Comparison of ENCODE assay signal across 25 cellular contexts in genomic region chr1:194818674-194819073, GRCh38.
"Had no signal": no experiment of that assay in that cellular context is flagged by ENCODE, and none has a peak within 500 bp of the region (broad histone marks: within the 10 kb centered on the region; RNA-seq: fewer than 3 reads in every experiment).

No MANE protein-coding gene starts in this region.

- H3K36me3 ChIP-seq: esophagus muscularis mucosa, gastroesophageal sphincter, heart left ventricle, left lung, neutrophil, pancreas, right lobe of liver, stomach, thyroid gland had no signal

- H3K4me3 ChIP-seq: coronary artery, esophagus muscularis mucosa, gastroesophageal sphincter, heart left ventricle, hepatocyte, left lung, mucosa of descending colon, pancreas, right lobe of liver, stomach, thyroid gland had no signal

- H3K27ac ChIP-seq: coronary artery, esophagus muscularis mucosa, foreskin keratinocyte, gastroesophageal sphincter, heart left ventricle, hepatocyte, left lung, neutrophil, pancreas, right lobe of liver, stomach, thyroid gland had no signal

- ATAC-seq: foreskin keratinocyte; gastroesophageal sphincter; heart left ventricle; left lung; mucosa of descending colon; natural killer cell treated with Interleukin-12 subunit alpha and Interleukin-12 subunit beta and Interleukin-15 and Interleukin-18, amount 100 ng/mL, for 72 hours; pancreas; right lobe of liver had no signal

- H3K4me2 ChIP-seq: hepatocyte had no signal

- H3K4me1 ChIP-seq: esophagus muscularis mucosa, foreskin keratinocyte, gastroesophageal sphincter, heart left ventricle, left lung, pancreas, right lobe of liver, stomach, thyroid gland had no signal

- H3K9me3 ChIP-seq: esophagus muscularis mucosa, gastroesophageal sphincter, heart left ventricle, left lung, mucosa of descending colon, neutrophil, pancreas, right lobe of liver, stomach, thyroid gland had no signal

- DNase-seq: dermis blood vessel endothelial cell; effector memory CD4-positive, alpha-beta T cell; foreskin keratinocyte; heart left ventricle; kidney; left lung; mesenchymal stem cell; mucosa of descending colon; naive B cell; pancreas; retina; right lobe of liver; small intestine; stimulated activated CD4-positive, alpha-beta T cell treated with anti-CD3 and anti-CD28 coated beads, Interleukin-15, amount 100 ng/mL, for 24 hours; stimulated activated CD4-positive, alpha-beta T cell treated with anti-CD3 and anti-CD28 coated beads, Interleukin-4, amount 100 ng/mL, for 1 hour; stimulated activated CD8-positive, alpha-beta memory T cell treated with anti-CD3 and anti-CD28 coated beads, Interleukin-4, amount 100 ng/mL, for 48 hours; stimulated activated naive CD4-positive, alpha-beta T cell treated with Interleukin-2 at 50 U/mL for 16 hours; stomach; thyroid gland had no signal

- H3K79me2 ChIP-seq: hepatocyte had no signal

- H3K27me3 ChIP-seq: esophagus muscularis mucosa, foreskin keratinocyte, gastroesophageal sphincter, heart left ventricle, hepatocyte, left lung, neutrophil, pancreas, right lobe of liver, stomach, thyroid gland had no signal

- H2AFZ ChIP-seq: hepatocyte had no signal
